Comparison of ENCODE assay signal across 20 cellular contexts in the genomic region with DNA sequence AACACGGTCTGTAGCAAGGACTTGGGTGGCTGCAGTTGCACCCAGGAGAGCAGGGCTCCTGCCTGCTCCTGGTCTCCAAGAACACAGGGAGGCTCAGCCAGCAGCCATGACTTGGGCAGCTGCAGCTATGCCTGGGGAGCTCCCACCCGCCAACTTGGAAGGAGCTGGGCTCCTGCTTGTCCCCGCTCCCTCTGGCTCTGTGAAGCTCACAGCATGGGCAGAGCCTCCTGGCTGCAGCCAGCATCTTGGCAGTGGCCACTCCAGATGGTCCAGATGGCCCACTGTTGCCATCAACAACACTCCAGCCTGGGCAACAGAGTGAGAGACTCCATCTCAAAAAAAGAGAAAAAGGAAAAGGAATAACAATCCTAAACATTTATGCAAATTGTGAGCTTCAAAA.
"Had no signal": no experiment of that assay in that cellular context is flagged by ENCODE, and none has a peak within 500 bp of the region (broad histone marks: within the 10 kb centered on the region; RNA-seq: fewer than 3 reads in every experiment).

No MANE protein-coding gene starts in this region.

- H3K27ac ChIP-seq: epithelial cell of prostate, esophagus squamous epithelium, foreskin keratinocyte, left ventricle myocardium inferior, lower lobe of right lung, neural progenitor cell, ovary, right atrium auricular region, stomach, thoracic aorta, transverse colon had no signal

- FAIRE-seq: kidney, small intestine had no signal

- H3K4me2 ChIP-seq: neural progenitor cell had no signal

- H3K27me3 ChIP-seq: esophagus squamous epithelium, foreskin keratinocyte, neural progenitor cell, ovary, right atrium auricular region, stomach, transverse colon had no signal

- H3K9me3 ChIP-seq: esophagus squamous epithelium, ovary, right atrium auricular region, thoracic aorta, transverse colon had no signal

- H2AFZ ChIP-seq: neural progenitor cell had no signal

- DNase-seq: effector memory CD4-positive, alpha-beta T cell; esophagus squamous epithelium; foreskin keratinocyte; kidney; left cardiac atrium; lower lobe of right lung; mesenchymal stem cell; midbrain; nucleus accumbens; ovary; small intestine; stimulated activated CD4-positive, alpha-beta T cell treated with anti-CD3 and anti-CD28 coated beads, Interleukin-12 subunit alpha, Interleukin-12 subunit beta, amount 100 ng/mL, for 4 hours; stimulated activated naive CD4-positive, alpha-beta T cell; stomach; transverse colon had no signal

- ATAC-seq: foreskin keratinocyte had no signal

- H3K36me3 ChIP-seq: neural progenitor cell, ovary, right atrium auricular region, transverse colon had no signal

- H3K4me3 ChIP-seq: esophagus squamous epithelium, left ventricle myocardium inferior, lower lobe of right lung, neural progenitor cell, ovary, right atrium auricular region, stomach, thoracic aorta, transverse colon had no signal

- H3K9ac ChIP-seq: neural progenitor cell had no signal
